ENCODE assay signal across 8 cellular contexts in genomic region chr7:101124376-101125056, GRCh38. TPM values are rescaled to one million over a fixed set of nuclear protein-coding genes. Genes with fewer than 3 reads are reported as not detected.
DNase-seq lines count a peak whose midpoint lies in the region; ATAC-seq and TF ChIP-seq lines count a peak whose summit lies in the region.

No MANE protein-coding gene starts in this region.

- TF ChIP-seq CTCF in brain microvascular endothelial cell (IDR thresholded peaks at IDR 0.05; ENCODE audit: low read depth, low read length, missing control alignments) = no peak

- no peak for ATAC-seq in GM21825 (IDR thresholded peaks at IDR 0.05; ENCODE audit: unreplicated experiment)
- ATAC-seq in GM19351 (IDR thresholded peaks at IDR 0.05; ENCODE audit: unreplicated experiment) = no peak

- WGBS in mesodermal cell (ENCODE audit: insufficient coverage in 2 of 2), 2 experiments = 70 to 71% methylated on average over 5 of the region's 7 CpGs

- no peaks in the 10 kb centered on the region for H3K27me3 ChIP-seq in brain microvascular endothelial cell (replicated peaks)

- in situ Hi-C loops in brain microvascular endothelial cell (cut with HindIII; ENCODE audit: low pct_ligation_motif_present, low sequenced_read_pairs) = no loop called here

- no peaks in the 10 kb centered on the region for H3K9me3 ChIP-seq in mesodermal cell (ENCODE audit: control insufficient read depth, low read length)

- DNase-seq in CD1c-positive myeloid dendritic cell (ENCODE audit: extremely low spot score) (peak; percentile 66), LHCN-M2 (ENCODE audit: low read depth) (peak; percentile 100), brain microvascular endothelial cell (peak; percentile 90), NCI-H446 (lab: John Stamatoyannopoulos, UW) (no peak), NCI-H2227 treated with DMSO at 0.1 percent for 48 hours (lab: John Stamatoyannopoulos, UW) (no peak)

- H3K4me1 ChIP-seq in mesodermal cell (ENCODE audit: control insufficient read depth, insufficient read depth, low read length, poor library complexity, severe bottlenecking) = peaks cover 66% of the 10 kb centered on the region

- H3K36me3 ChIP-seq in brain microvascular endothelial cell (replicated peaks) (peaks cover 24% of the 10 kb centered on the region), mesodermal cell (ENCODE audit: control insufficient read depth, insufficient read depth, low read length) (peaks cover 16% of the 10 kb centered on the region)

- H3K27ac ChIP-seq in brain microvascular endothelial cell = peak overlapping the region; percentile 97
- peak overlapping the region; percentile 96 for H3K27ac ChIP-seq in mesodermal cell (ENCODE audit: low read depth, low read length, severe bottlenecking)

- no peak overlapping the region for H3K4me3 ChIP-seq in brain microvascular endothelial cell (ENCODE audit: low read depth, low read length)
- H3K4me3 ChIP-seq in mesodermal cell (ENCODE audit: extremely low read depth, insufficient read depth, low read length, poor library complexity, severe bottlenecking) = no peak overlapping the region

RNA-seq across cellular contexts. Expression of gene SERPINE1, which starts 2.4 kb away (rescaled TPM):
- total RNA-seq in LHCN-M2 (2014; rRNA removed) = 1,980 and 3,258 TPM in 2 replicates
- 2,374 TPM for polyA plus RNA-seq in LHCN-M2 (2012)
- 150 TPM for polyA plus RNA-seq in mesodermal cell (2013, experiment 1 of 2)
- 117 TPM for polyA plus RNA-seq in mesodermal cell (2013, experiment 2 of 2)

RNA-seq across cellular contexts. Expression of gene AP1S1, which starts 29.8 kb away (rescaled TPM):
- total RNA-seq in LHCN-M2 (2014; rRNA removed) = 286 and 412 TPM in 2 replicates
- polyA plus RNA-seq in LHCN-M2 (2012) = 339 TPM
- 98.7 TPM for polyA plus RNA-seq in mesodermal cell (2013, experiment 1 of 2)
- polyA plus RNA-seq in mesodermal cell (2013, experiment 2 of 2) = 82.7 TPM

RNA-seq across cellular contexts. Expression of gene TRIM56, which starts 39.2 kb away (rescaled TPM):
- 14.5 and 16.2 TPM in 2 replicates for total RNA-seq in LHCN-M2 (2014; rRNA removed)
- polyA plus RNA-seq in LHCN-M2 (2012) = 15.9 TPM
- polyA plus RNA-seq in mesodermal cell (2013, experiment 1 of 2) = 4.3 TPM
- 4.8 TPM for polyA plus RNA-seq in mesodermal cell (2013, experiment 2 of 2)

RNA-seq across cellular contexts. Expression of gene VGF, which starts 40.9 kb away (rescaled TPM):
- 0.45 and 0.69 TPM in 2 replicates for total RNA-seq in LHCN-M2 (2014; rRNA removed)
- 0.17 TPM for polyA plus RNA-seq in LHCN-M2 (2012)
- 79.3 TPM for polyA plus RNA-seq in mesodermal cell (2013, experiment 1 of 2)
- 56.9 TPM for polyA plus RNA-seq in mesodermal cell (2013, experiment 2 of 2)

RNA-seq across cellular contexts. Expression of gene NAT16, which starts 55.6 kb away (rescaled TPM):
- total RNA-seq in LHCN-M2 (2014; rRNA removed) = not detected in 2 replicates
- polyA plus RNA-seq in LHCN-M2 (2012) = 0.06 TPM
- polyA plus RNA-seq in mesodermal cell (2013, experiment 1 of 2) = 0.70 TPM
- 0.20 TPM for polyA plus RNA-seq in mesodermal cell (2013, experiment 2 of 2)

Comparison
In these comparisons a context has a peak if more than half of its experiments do, and no peak if none do; other contexts are left out.
1. DNase-seq: peak in CD1c-positive myeloid dendritic cell (single experiment), LHCN-M2 (single experiment) and brain microvascular endothelial cell (single experiment); none in NCI-H446 (0 of 2) and NCI-H2227 treated with DMSO at 0.1 percent for 48 hours (single experiment).